In genomic region chr3:33807190-33807589, GRCh38 we compare ENCODE assay signal across 16 cellular contexts. TPM values are rescaled to one million over a fixed set of nuclear protein-coding genes. Genes with fewer than 3 reads are reported as not detected.
DNase-seq lines count a peak whose midpoint lies in the region; ATAC-seq, FAIRE-seq and TF ChIP-seq lines count a peak whose summit lies in the region.
"Had no signal": no experiment of that assay in that cellular context is flagged by ENCODE, and none has a peak within 500 bp of the region (broad histone marks: within the 10 kb centered on the region; RNA-seq: fewer than 3 reads in every experiment).

No MANE protein-coding gene starts in this region.

- TF ChIP-seq POLR2A in ovary (IDR thresholded peaks at IDR 0.05) (no peak), GM12892 (IDR thresholded peaks at IDR 0.05; ENCODE audit: low read depth, low read length) (no peak)

- H3K4me3 Mint-ChIP-seq in CD4-positive, alpha-beta T cell, result no peak overlapping the region
- H3K4me3 Mint-ChIP-seq: activated naive CD8-positive, alpha-beta T cell; stimulated activated naive CD8-positive, alpha-beta T cell treated with anti-CD3 and anti-CD28 coated beads, Interleukin-15, amount 100 ng/mL, for 72 hours had no signal

- TF ChIP-seq CTCF in CD4-positive, alpha-beta T cell (IDR thresholded peaks at IDR 0.05), result no peak
- no peak for TF ChIP-seq CTCF in neutrophil (IDR thresholded peaks at IDR 0.05)
- no peak for TF ChIP-seq CTCF in ovary (IDR thresholded peaks at IDR 0.05)

- H3K27ac ChIP-seq in CD4-positive, alpha-beta T cell (ENCODE audit: low read depth, low read length), result no peak overlapping the region
- H3K27ac ChIP-seq in neutrophil, result peak overlapping the region; percentile 77
- no peak overlapping the region for H3K27ac ChIP-seq in ovary
- H3K27ac ChIP-seq: BLaER1, KMS-11, prostate gland had no signal

- no peak for ATAC-seq in CD4-positive, alpha-beta T cell (ENCODE audit: poor library complexity)
- ATAC-seq in Right ventricle myocardium superior (ENCODE audit: poor library complexity), result peak; percentile 66
- ATAC-seq: stimulated activated naive CD8-positive, alpha-beta T cell treated with anti-CD3 and anti-CD28 coated beads, Interleukin-15, amount 100 ng/mL, for 72 hours had no signal

- H3K9me3 Mint-ChIP-seq in CD4-positive, alpha-beta T cell, result no peaks in the 10 kb centered on the region
- H3K9me3 Mint-ChIP-seq: stimulated activated naive CD8-positive, alpha-beta T cell treated with anti-CD3 and anti-CD28 coated beads, Interleukin-15, amount 100 ng/mL, for 72 hours; T-helper 2 cell treated with Interferon-gamma antibody and Interleukin-4, amounts not matched to agents 5 μg/mL and 100 μg/mL, for 36 hours had no signal

- H3K36me3 ChIP-seq in neutrophil, result peaks cover 11% of the 10 kb centered on the region
- no peaks in the 10 kb centered on the region for H3K36me3 ChIP-seq in ovary
- H3K36me3 ChIP-seq: prostate gland had no signal

- intact Hi-C loops in CD4-positive, alpha-beta T cell (cut with DNase I, micrococcal nuclease), result no loop called here
- intact Hi-C loops in Right ventricle myocardium superior (cut with DNase I) (no loop called here), ovary (cut with DNase I) (no loop called here)

- FAIRE-seq in GM12892 (lab: Jason Lieb, UNC), result no peak

- H3K4me3 ChIP-seq in neutrophil (ENCODE audit: low read depth in 1 of 2, low read length in 1 of 2) (no peak overlapping the region), ovary (no peak overlapping the region)
- H3K4me3 ChIP-seq: BLaER1, dorsolateral prefrontal cortex, prostate gland had no signal

- TF ChIP-seq EP300 in ovary (IDR thresholded peaks at IDR 0.05), result no peak

- no peak for DNase-seq in CD4-positive, alpha-beta T cell
- DNase-seq in RPMI8226 (peak; percentile 40), Right ventricle myocardium superior (peak; percentile 52), ovary (no peak), GM12892 (ENCODE audit: insufficient read length) (no peak), HEK293T (ENCODE audit: extremely low spot score) (no peak)
- DNase-seq in stimulated activated CD4-positive, alpha-beta T cell treated with anti-CD3 and anti-CD28 coated beads, Interleukin-15, amount 100 ng/mL, for 24 hours, result no peak
- DNase-seq: activated CD8-positive, alpha-beta memory T cell treated with anti-CD3 and anti-CD28 coated beads for 24 hours; stimulated activated naive CD8-positive, alpha-beta T cell treated with anti-CD3 and anti-CD28 coated beads, Interleukin-15, amount 100 ng/mL, for 72 hours had no signal

- no peaks in the 10 kb centered on the region for H3K9me3 ChIP-seq in CD4-positive, alpha-beta T cell (ENCODE audit: control insufficient read depth, low read length)
- H3K9me3 ChIP-seq in neutrophil (no peaks in the 10 kb centered on the region), ovary (no peaks in the 10 kb centered on the region)
- H3K9me3 ChIP-seq: prostate gland had no signal

- H3K27me3 Mint-ChIP-seq in CD4-positive, alpha-beta T cell, result no peaks in the 10 kb centered on the region
- H3K27me3 Mint-ChIP-seq: activated naive CD8-positive, alpha-beta T cell; stimulated activated naive CD8-positive, alpha-beta T cell treated with anti-CD3 and anti-CD28 coated beads, Interleukin-15, amount 100 ng/mL, for 72 hours had no signal

- no peaks in the 10 kb centered on the region for H3K27me3 ChIP-seq in CD4-positive, alpha-beta T cell (ENCODE audit: control insufficient read depth, insufficient read depth, low read length)
- no peaks in the 10 kb centered on the region for H3K27me3 ChIP-seq in neutrophil
- no peaks in the 10 kb centered on the region for H3K27me3 ChIP-seq in ovary
- H3K27me3 ChIP-seq: BLaER1, dorsolateral prefrontal cortex had no signal

- POLR2A ChIA-PET in CD4-positive, alpha-beta T cell (lab: Charles Lee), result interaction anchor here (1.0 to 1.2 kb wide), 2 partner anchors 9 to 18 kb away, joined by 3 to 7 read pairs; partner anchors contain the start of gene PDCD6IP
- POLR2A ChIA-PET in HEK293T (lab: Yijun Ruan, JAX), result interaction anchor here (1.5 kb wide), 1 partner anchor 9 kb away, joined by 4 read pairs; the partner anchor contains the start of gene PDCD6IP

- 73 to 84% (median 83%) methylated on average over 2 of the region's 2 CpGs for WGBS in ovary, 3 donors

- H3K27ac Mint-ChIP-seq in CD4-positive, alpha-beta T cell, result peak overlapping the region; percentile 50
- H3K27ac Mint-ChIP-seq: stimulated activated naive CD8-positive, alpha-beta T cell treated with anti-CD3 and anti-CD28 coated beads, Interleukin-15, amount 100 ng/mL, for 72 hours had no signal

- H3K4me1 ChIP-seq in neutrophil (ENCODE audit: control insufficient read depth in 1 of 2, insufficient read depth in 1 of 2, low read depth in 1 of 2, low read length in 1 of 2) (peaks cover 12 to 16% of the 10 kb centered on the region in 2 experiments), ovary (ENCODE audit: insufficient read depth) (peaks cover 3% of the 10 kb centered on the region)
- H3K4me1 ChIP-seq: prostate gland had no signal

- H3K4me1 Mint-ChIP-seq in CD4-positive, alpha-beta T cell (ENCODE audit: low read depth), result peaks cover 83% of the 10 kb centered on the region

- H3K36me3 Mint-ChIP-seq in CD4-positive, alpha-beta T cell (ENCODE audit: low read depth), result peaks cover 48% of the 10 kb centered on the region

- CTCF ChIA-PET in CD4-positive, alpha-beta T cell (lab: Charles Lee), result no interaction called here
- CTCF ChIA-PET in HEK293T (lab: Yijun Ruan, JAX), result no interaction called here

TF ChIP-seq in HEK293T, 16 proteins besides CTCF, POLR2A, EP300 and RAD21:
- TF ChIP-seq CTBP1 (IDR thresholded peaks at IDR 0.05; ENCODE audit: borderline replicate concordance), result no peak
- no peak for TF ChIP-seq LEF1 (IDR thresholded peaks at IDR 0.05; ENCODE audit: borderline replicate concordance)
- no peak for TF ChIP-seq ELF4 (IDR thresholded peaks at IDR 0.05)
- TF ChIP-seq FOXM1 (IDR thresholded peaks at IDR 0.05; ENCODE audit: borderline replicate concordance), result no peak
- TF ChIP-seq L3MBTL2 (conservative IDR thresholded peaks at IDR 0.05), result no peak
- no peak for TF ChIP-seq FOXA1 (IDR thresholded peaks at IDR 0.05)
- TF ChIP-seq ZNF384 (IDR thresholded peaks at IDR 0.05), result no peak
- no peak for TF ChIP-seq NFRKB (IDR thresholded peaks at IDR 0.05)
- TF ChIP-seq FOXK2 (IDR thresholded peaks at IDR 0.05), result no peak
- TF ChIP-seq, protein P1, sequence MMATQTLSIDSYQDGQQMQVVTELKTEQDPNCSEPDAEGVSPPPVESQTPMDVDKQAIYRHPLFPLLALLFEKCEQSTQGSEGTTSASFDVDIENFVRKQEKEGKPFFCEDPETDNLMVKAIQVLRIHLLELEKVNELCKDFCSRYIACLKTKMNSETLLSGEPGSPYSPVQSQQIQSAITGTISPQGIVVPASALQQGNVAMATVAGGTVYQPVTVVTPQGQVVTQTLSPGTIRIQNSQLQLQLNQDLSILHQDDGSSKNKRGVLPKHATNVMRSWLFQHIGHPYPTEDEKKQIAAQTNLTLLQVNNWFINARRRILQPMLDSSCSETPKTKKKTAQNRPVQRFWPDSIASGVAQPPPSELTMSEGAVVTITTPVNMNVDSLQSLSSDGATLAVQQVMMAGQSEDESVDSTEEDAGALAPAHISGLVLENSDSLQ (IDR thresholded peaks at IDR 0.05), result no peak
- no peak for TF ChIP-seq TARDBP (IDR thresholded peaks at IDR 0.05)
- TF ChIP-seq SUZ12 (IDR thresholded peaks at IDR 0.05), result no peak

RNA-seq across cellular contexts. Expression of gene PDCD6IP, which starts 8.8 kb away (rescaled TPM):
- 100 to 1,000 TPM; 109 to 112 TPM for total RNA-seq in CD4-positive, alpha-beta T cell
- 131 TPM for total RNA-seq in Right ventricle myocardium superior
- total RNA-seq in ovary, result 100 to 1,000 TPM; 108 to 166 (median 141) TPM
- polyA plus RNA-seq in ovary, result 10 to 100 TPM; 40.0 to 88.7 TPM
- 85.1 TPM for polyA plus RNA-seq in GM12892 (2012; ENCODE audit: missing spikeins)

Comparison
In these comparisons a context has a peak if more than half of its experiments do, and no peak if none do; other contexts are left out.
1. DNase-seq: peak in RPMI8226 (single experiment) and Right ventricle myocardium superior (single experiment); none in CD4-positive, alpha-beta T cell (0 of 10), ovary (0 of 5), GM12892 (single experiment), HEK293T (single experiment) and stimulated activated CD4-positive, alpha-beta T cell treated with anti-CD3 and anti-CD28 coated beads, Interleukin-15, amount 100 ng/mL, for 24 hours (single experiment).